1 cellular context compared by ENCODE assay signal in the genomic region with DNA sequence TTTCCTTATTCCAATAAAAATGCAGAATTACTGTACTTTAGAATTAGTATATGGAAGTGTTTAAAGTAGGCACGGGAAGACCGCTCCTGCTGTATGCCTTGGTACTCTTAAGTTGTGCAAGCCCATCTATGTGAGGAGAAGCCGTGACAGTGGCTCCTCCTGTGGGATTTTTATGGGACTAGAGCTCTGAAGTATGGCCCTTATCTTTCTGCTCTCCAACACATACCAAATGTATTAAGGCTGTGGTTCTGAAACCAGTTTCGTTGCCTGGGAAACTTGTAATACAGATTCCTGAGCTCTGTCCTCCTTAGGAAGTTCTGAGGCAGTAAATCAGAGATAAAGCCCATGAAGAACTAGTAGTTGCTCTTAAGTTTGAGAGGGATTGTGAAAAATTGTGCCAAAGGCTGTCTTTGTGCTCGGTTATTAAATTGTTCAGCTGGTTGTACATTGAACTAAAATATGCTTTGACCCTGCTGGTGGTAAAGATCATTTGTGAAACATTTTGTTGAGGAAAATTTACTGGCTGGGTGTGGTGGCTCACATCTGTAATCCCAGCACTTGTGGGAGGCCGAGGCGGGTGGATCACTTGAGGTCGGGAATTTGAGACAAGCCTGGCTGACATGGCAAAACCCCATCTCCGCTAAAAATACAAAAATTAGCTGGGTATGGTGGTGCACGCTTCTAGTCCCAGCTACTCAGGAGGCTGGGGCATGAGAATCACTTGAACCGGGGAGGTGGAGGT.
TF ChIP-seq lines count a peak whose summit lies in the region.

No MANE protein-coding gene starts in this region.

TF ChIP-seq in K562, 482 proteins besides CTCF, POLR2A, EP300 and RAD21 (continued from another document and continues in another):
- TF ChIP-seq GTF3C2 (IDR thresholded peaks at IDR 0.05; ENCODE audit: borderline replicate concordance, extremely low read depth, insufficient read length) (no peak), IRF2 (CRISPR knock-in tag; IDR thresholded peaks at IDR 0.05) (no peak), ILF3 (IDR thresholded peaks at IDR 0.05; ENCODE audit: borderline replicate concordance) (no peak), MBD2 (IDR thresholded peaks at IDR 0.05; ENCODE audit: borderline replicate concordance, low read depth) (no peak), TAF15 (IDR thresholded peaks at IDR 0.05; ENCODE audit: low read depth, low read length) (no peak), GATA2 (CRISPR knock-in tag; IDR thresholded peaks at IDR 0.05) (peak; percentile 34; the same call in 1 of the 2 replicates), GTF2A2 (tag; IDR thresholded peaks at IDR 0.05) (no peak), NFE2L1 (tag; IDR thresholded peaks at IDR 0.05; ENCODE audit: borderline replicate concordance, low read depth) (no peak), ATF4 (CRISPR knock-in tag; IDR thresholded peaks at IDR 0.05) (no peak), ERF (CRISPR knock-in tag; IDR thresholded peaks at IDR 0.05) (no peak), TCF3 (CRISPR knock-in tag; IDR thresholded peaks at IDR 0.05) (no peak), ZBED1 (IDR thresholded peaks at IDR 0.05) (no peak), ZNF740 (CRISPR knock-in tag; IDR thresholded peaks at IDR 0.05) (no peak), ZNF740 (tag; IDR thresholded peaks at IDR 0.05) (no peak), ZNF253 (CRISPR knock-in tag; conservative IDR thresholded peaks at IDR 0.05) (no peak), IFI16 (CRISPR knock-in tag; IDR thresholded peaks at IDR 0.05) (no peak), MTA1 (IDR thresholded peaks at IDR 0.05; ENCODE audit: borderline replicate concordance) (no peak), ASH1L (IDR thresholded peaks at IDR 0.05; ENCODE audit: borderline replicate concordance, low read depth, partially characterized antibody) (no peak), PCBP1 (IDR thresholded peaks at IDR 0.05; ENCODE audit: low read depth, low read length, poor library complexity, severe bottlenecking) (no peak), JUND (IDR thresholded peaks at IDR 0.05; ENCODE audit: borderline replicate concordance, low read depth, low read length) (peak; percentile 49; the same call in 1 of the 2 replicates), JUND (tag; IDR thresholded peaks at IDR 0.05; ENCODE audit: borderline replicate concordance, low read depth, low read length) (no peak), TAL1 (IDR thresholded peaks at IDR 0.05) (no peak), ZC3H8 (IDR thresholded peaks at IDR 0.05) (no peak), RFX5 (IDR thresholded peaks at IDR 0.05; ENCODE audit: low read depth, low read length) (no peak), MTA3 (IDR thresholded peaks at IDR 0.05; ENCODE audit: borderline replicate concordance) (no peak)
- TF ChIP-seq, protein P1, sequence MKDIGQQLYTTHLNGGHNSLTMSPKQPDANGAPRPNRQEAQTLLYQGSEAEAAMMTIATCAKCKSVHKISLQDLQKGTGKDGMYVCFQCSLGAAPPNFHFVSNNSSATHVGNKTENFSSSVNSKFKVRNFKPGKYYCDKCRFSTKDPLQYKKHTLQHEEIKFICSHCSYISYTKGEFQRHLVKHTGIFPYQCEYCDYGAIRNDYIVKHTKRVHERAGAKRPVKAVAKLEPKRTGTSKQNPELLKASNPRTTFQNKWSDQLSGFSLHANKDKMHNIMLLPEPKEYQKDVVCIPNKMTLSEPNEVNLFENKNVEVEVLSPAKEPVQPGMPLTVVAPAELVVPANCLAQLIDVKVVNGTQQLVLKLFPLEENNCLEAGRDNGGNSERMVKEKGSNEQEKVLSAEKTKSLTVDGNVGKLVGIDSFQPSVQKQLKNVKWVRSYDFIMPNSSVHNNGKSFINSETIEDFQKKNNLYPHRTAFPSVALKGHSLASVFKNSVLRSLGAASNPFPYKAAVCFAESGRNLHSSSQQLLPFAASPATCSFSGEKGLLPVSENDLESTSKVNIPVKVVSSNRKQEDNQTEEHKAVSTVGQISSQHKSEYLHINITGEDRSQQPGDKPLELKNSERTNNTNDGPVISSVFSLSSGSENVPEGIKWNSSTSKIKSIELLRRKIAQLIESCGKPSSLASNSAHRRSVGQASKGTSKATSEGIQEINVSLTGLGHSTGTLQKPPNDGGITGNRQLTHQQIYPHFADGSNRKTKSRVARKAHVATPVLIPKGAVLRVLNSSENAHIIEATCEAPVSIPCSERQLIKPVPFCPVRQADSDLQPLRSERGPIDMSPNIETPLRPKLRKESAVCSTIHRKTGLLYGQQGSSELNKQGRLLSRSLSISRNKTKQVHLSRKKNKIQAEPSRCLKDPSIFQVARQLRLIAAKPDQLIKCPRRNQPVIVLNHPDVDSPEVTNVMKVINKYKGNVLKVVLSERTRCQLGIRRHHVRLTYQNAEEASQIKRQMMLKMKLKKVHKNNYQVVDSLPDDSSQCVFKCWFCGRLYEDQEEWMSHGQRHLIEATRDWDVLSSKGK (CRISPR knock-in tag; IDR thresholded peaks at IDR 0.05) = no peak
- TF ChIP-seq, protein P2, sequence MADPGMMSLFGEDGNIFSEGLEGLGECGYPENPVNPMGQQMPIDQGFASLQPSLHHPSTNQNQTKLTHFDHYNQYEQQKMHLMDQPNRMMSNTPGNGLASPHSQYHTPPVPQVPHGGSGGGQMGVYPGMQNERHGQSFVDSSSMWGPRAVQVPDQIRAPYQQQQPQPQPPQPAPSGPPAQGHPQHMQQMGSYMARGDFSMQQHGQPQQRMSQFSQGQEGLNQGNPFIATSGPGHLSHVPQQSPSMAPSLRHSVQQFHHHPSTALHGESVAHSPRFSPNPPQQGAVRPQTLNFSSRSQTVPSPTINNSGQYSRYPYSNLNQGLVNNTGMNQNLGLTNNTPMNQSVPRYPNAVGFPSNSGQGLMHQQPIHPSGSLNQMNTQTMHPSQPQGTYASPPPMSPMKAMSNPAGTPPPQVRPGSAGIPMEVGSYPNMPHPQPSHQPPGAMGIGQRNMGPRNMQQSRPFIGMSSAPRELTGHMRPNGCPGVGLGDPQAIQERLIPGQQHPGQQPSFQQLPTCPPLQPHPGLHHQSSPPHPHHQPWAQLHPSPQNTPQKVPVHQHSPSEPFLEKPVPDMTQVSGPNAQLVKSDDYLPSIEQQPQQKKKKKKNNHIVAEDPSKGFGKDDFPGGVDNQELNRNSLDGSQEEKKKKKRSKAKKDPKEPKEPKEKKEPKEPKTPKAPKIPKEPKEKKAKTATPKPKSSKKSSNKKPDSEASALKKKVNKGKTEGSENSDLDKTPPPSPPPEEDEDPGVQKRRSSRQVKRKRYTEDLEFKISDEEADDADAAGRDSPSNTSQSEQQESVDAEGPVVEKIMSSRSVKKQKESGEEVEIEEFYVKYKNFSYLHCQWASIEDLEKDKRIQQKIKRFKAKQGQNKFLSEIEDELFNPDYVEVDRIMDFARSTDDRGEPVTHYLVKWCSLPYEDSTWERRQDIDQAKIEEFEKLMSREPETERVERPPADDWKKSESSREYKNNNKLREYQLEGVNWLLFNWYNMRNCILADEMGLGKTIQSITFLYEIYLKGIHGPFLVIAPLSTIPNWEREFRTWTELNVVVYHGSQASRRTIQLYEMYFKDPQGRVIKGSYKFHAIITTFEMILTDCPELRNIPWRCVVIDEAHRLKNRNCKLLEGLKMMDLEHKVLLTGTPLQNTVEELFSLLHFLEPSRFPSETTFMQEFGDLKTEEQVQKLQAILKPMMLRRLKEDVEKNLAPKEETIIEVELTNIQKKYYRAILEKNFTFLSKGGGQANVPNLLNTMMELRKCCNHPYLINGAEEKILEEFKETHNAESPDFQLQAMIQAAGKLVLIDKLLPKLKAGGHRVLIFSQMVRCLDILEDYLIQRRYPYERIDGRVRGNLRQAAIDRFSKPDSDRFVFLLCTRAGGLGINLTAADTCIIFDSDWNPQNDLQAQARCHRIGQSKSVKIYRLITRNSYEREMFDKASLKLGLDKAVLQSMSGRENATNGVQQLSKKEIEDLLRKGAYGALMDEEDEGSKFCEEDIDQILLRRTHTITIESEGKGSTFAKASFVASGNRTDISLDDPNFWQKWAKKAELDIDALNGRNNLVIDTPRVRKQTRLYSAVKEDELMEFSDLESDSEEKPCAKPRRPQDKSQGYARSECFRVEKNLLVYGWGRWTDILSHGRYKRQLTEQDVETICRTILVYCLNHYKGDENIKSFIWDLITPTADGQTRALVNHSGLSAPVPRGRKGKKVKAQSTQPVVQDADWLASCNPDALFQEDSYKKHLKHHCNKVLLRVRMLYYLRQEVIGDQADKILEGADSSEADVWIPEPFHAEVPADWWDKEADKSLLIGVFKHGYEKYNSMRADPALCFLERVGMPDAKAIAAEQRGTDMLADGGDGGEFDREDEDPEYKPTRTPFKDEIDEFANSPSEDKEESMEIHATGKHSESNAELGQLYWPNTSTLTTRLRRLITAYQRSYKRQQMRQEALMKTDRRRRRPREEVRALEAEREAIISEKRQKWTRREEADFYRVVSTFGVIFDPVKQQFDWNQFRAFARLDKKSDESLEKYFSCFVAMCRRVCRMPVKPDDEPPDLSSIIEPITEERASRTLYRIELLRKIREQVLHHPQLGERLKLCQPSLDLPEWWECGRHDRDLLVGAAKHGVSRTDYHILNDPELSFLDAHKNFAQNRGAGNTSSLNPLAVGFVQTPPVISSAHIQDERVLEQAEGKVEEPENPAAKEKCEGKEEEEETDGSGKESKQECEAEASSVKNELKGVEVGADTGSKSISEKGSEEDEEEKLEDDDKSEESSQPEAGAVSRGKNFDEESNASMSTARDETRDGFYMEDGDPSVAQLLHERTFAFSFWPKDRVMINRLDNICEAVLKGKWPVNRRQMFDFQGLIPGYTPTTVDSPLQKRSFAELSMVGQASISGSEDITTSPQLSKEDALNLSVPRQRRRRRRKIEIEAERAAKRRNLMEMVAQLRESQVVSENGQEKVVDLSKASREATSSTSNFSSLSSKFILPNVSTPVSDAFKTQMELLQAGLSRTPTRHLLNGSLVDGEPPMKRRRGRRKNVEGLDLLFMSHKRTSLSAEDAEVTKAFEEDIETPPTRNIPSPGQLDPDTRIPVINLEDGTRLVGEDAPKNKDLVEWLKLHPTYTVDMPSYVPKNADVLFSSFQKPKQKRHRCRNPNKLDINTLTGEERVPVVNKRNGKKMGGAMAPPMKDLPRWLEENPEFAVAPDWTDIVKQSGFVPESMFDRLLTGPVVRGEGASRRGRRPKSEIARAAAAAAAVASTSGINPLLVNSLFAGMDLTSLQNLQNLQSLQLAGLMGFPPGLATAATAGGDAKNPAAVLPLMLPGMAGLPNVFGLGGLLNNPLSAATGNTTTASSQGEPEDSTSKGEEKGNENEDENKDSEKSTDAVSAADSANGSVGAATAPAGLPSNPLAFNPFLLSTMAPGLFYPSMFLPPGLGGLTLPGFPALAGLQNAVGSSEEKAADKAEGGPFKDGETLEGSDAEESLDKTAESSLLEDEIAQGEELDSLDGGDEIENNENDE (IDR thresholded peaks at IDR 0.05; ENCODE audit: low read depth, low read length) = no peak
- TF ChIP-seq, protein P3, sequence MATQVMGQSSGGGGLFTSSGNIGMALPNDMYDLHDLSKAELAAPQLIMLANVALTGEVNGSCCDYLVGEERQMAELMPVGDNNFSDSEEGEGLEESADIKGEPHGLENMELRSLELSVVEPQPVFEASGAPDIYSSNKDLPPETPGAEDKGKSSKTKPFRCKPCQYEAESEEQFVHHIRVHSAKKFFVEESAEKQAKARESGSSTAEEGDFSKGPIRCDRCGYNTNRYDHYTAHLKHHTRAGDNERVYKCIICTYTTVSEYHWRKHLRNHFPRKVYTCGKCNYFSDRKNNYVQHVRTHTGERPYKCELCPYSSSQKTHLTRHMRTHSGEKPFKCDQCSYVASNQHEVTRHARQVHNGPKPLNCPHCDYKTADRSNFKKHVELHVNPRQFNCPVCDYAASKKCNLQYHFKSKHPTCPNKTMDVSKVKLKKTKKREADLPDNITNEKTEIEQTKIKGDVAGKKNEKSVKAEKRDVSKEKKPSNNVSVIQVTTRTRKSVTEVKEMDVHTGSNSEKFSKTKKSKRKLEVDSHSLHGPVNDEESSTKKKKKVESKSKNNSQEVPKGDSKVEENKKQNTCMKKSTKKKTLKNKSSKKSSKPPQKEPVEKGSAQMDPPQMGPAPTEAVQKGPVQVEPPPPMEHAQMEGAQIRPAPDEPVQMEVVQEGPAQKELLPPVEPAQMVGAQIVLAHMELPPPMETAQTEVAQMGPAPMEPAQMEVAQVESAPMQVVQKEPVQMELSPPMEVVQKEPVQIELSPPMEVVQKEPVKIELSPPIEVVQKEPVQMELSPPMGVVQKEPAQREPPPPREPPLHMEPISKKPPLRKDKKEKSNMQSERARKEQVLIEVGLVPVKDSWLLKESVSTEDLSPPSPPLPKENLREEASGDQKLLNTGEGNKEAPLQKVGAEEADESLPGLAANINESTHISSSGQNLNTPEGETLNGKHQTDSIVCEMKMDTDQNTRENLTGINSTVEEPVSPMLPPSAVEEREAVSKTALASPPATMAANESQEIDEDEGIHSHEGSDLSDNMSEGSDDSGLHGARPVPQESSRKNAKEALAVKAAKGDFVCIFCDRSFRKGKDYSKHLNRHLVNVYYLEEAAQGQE (CRISPR knock-in tag; IDR thresholded peaks at IDR 0.05; ENCODE audit: low read depth) = 0 out of 2 replicates have a peak, but pooled peaks have one; percentile 49
